ENCODE assay signal across 9 cellular contexts in genomic region chr3:57434041-57434440, GRCh38.
A peak's percentile ranks its signal among the peaks of the same experiment; 100 is the strongest.
DNase-seq lines count a peak whose midpoint lies in the region; ATAC-seq and TF ChIP-seq lines count a peak whose summit lies in the region.
"Had no signal": no experiment of that assay in that cellular context is flagged by ENCODE, and none has a peak within 500 bp of the region (broad histone marks: within the 10 kb centered on the region; RNA-seq: fewer than 3 reads in every experiment).

No MANE protein-coding gene starts in this region.

- no peaks in the 10 kb centered on the region; the same call in 1 of the 2 replicates for H3K27me3 Mint-ChIP-seq in WTC11 (ENCODE audit: low read depth)
- peaks cover 3% of the 10 kb centered on the region for H3K27me3 Mint-ChIP-seq in CD8-positive, alpha-beta T cell (ENCODE audit: low read depth)

- no peaks in the 10 kb centered on the region for H3K4me1 Mint-ChIP-seq in WTC11
- no peaks in the 10 kb centered on the region for H3K4me1 Mint-ChIP-seq in CD8-positive, alpha-beta T cell (ENCODE audit: low read depth)

- WGBS in liver: 50% methylated on average over 4 of the region's 4 CpGs

- peak; percentile 68 to 79 for TF ChIP-seq RAD21 in liver (IDR thresholded peaks at IDR 0.05)

- no peaks in the 10 kb centered on the region for H3K36me3 ChIP-seq in liver (ENCODE audit: control insufficient read depth in 4 of 4, insufficient read depth in 3 of 4, low read depth in 1 of 4, low read length in 3 of 4)
- no peaks in the 10 kb centered on the region for H3K36me3 ChIP-seq in CD8-positive, alpha-beta T cell (ENCODE audit: insufficient read depth, low read length)

- H3K27me3 ChIP-seq in liver (ENCODE audit: control insufficient read depth in 4 of 4, insufficient read depth in 4 of 4, low read length in 3 of 4): no peaks in the 10 kb centered on the region
- H3K27me3 ChIP-seq in CD8-positive, alpha-beta T cell (ENCODE audit: insufficient read depth, low read length): no peaks in the 10 kb centered on the region

- CTCF ChIA-PET in WTC11 (lab: Charles Lee): interaction anchor here (0.6 to 2.2 kb wide), 11 partner anchors 11 to 264 kb away, joined by 3 to 32 read pairs (median 3); partner anchors contain the start of gene PDE12
- CTCF ChIA-PET in CD8-positive, alpha-beta T cell (lab: Charles Lee): no interaction called here

- no peak overlapping the region for H3K4me3 Mint-ChIP-seq in WTC11
- H3K4me3 Mint-ChIP-seq in CD8-positive, alpha-beta T cell: no peak overlapping the region

- ATAC-seq in WTC11: peak; percentile 85
- ATAC-seq in CD8-positive, alpha-beta T cell: no peak
- no peak for ATAC-seq in HG03442 (IDR thresholded peaks at IDR 0.05; ENCODE audit: unreplicated experiment)

- no peaks in the 10 kb centered on the region for H3K36me3 Mint-ChIP-seq in WTC11
- H3K36me3 Mint-ChIP-seq in CD8-positive, alpha-beta T cell: no peaks in the 10 kb centered on the region

- H3K9me3 Mint-ChIP-seq in WTC11: no peaks in the 10 kb centered on the region
- no peaks in the 10 kb centered on the region for H3K9me3 Mint-ChIP-seq in CD8-positive, alpha-beta T cell

- DNase-seq in D341Med (ENCODE audit: low spot score): peak; percentile 41
- peak; percentile 53 to 67 for DNase-seq in Kasumi-1 (lab: John Stamatoyannopoulos, UW)
- no peak for DNase-seq in WTC11 (ENCODE audit: low spot score)
- DNase-seq in CD8-positive, alpha-beta T cell: no peak
- no peak for DNase-seq in middle frontal gyrus (ENCODE audit: extremely low spot score, low spot score)
- DNase-seq in coronary artery (ENCODE audit: low spot score): no peak
- DNase-seq: amniotic stem cell had no signal

- H3K4me3 ChIP-seq in liver (ENCODE audit: low read depth in 1 of 3, low read length in 3 of 3) (no peak overlapping the region), coronary artery (no peak overlapping the region)
- H3K4me3 ChIP-seq in CD8-positive, alpha-beta T cell (ENCODE audit: low read depth, low read length): no peak overlapping the region

- no peak overlapping the region for H3K9ac ChIP-seq in liver (ENCODE audit: low read depth in 1 of 2, low read length in 2 of 2)

- H3K9me3 ChIP-seq in liver (ENCODE audit: control insufficient read depth in 4 of 4, low read length in 3 of 4): no peaks in the 10 kb centered on the region
- H3K9me3 ChIP-seq in CD8-positive, alpha-beta T cell (ENCODE audit: low read length): no peaks in the 10 kb centered on the region

- peak; percentile 27; the same call in 1 of the 2 replicates for TF ChIP-seq CTCF in WTC11 (IDR thresholded peaks at IDR 0.05)
- TF ChIP-seq CTCF in liver (IDR thresholded peaks at IDR 0.05; ENCODE audit: low read depth, low read length, missing input control): peak; percentile 54
- TF ChIP-seq CTCF in CD8-positive, alpha-beta T cell (IDR thresholded peaks at IDR 0.05): no peak
- no peak for TF ChIP-seq CTCF in coronary artery (IDR thresholded peaks at IDR 0.05)

- H3K27ac ChIP-seq in liver (ENCODE audit: low read depth in 1 of 2, low read length in 2 of 2) (no peak overlapping the region), coronary artery (no peak overlapping the region)
- no peak overlapping the region for H3K27ac ChIP-seq in CD8-positive, alpha-beta T cell (ENCODE audit: low read depth, low read length)

- H3K27ac Mint-ChIP-seq in WTC11: no peak overlapping the region
- no peak overlapping the region for H3K27ac Mint-ChIP-seq in CD8-positive, alpha-beta T cell

- H3K4me1 ChIP-seq in liver (ENCODE audit: control insufficient read depth in 4 of 4, insufficient read depth in 4 of 4, low read length in 3 of 4): no peaks in the 10 kb centered on the region
- H3K4me1 ChIP-seq in CD8-positive, alpha-beta T cell (ENCODE audit: insufficient read depth, low read length): no peaks in the 10 kb centered on the region

- POLR2A ChIA-PET in WTC11 (lab: Charles Lee): interaction anchor here (1.0 kb wide), 1 partner anchor 132 kb away, joined by 4 read pairs; no protein-coding TSS in a partner anchor
- POLR2A ChIA-PET in CD8-positive, alpha-beta T cell (lab: Charles Lee): no interaction called here

- intact Hi-C loops in CD8-positive, alpha-beta T cell (cut with DNase I, micrococcal nuclease): loop anchor here in 1 of 2 experiments (10.0 kb wide), 1 partner anchor 259 kb away; no protein-coding TSS in a partner anchor

TF ChIP-seq in WTC11, 78 proteins besides CTCF, POLR2A, EP300 and RAD21 (continues in another document):
- TF ChIP-seq ZMAT4 (CRISPR knock-in tag; IDR thresholded peaks at IDR 0.05) (no peak), E2F5 (CRISPR knock-in tag; IDR thresholded peaks at IDR 0.05) (no peak), ZNF121 (CRISPR knock-in tag; IDR thresholded peaks at IDR 0.05) (no peak)

TF ChIP-seq in liver, 16 proteins besides CTCF, POLR2A, EP300 and RAD21:
- no peak for TF ChIP-seq TAF1 (conservative IDR thresholded peaks at IDR 0.05)
- no peak for TF ChIP-seq HNF4A (conservative IDR thresholded peaks at IDR 0.05)
- TF ChIP-seq EGR1 (IDR thresholded peaks at IDR 0.05; ENCODE audit: low read depth in 2 of 2): no peak
- TF ChIP-seq FOXA1 (IDR thresholded peaks at IDR 0.05): no peak
- TF ChIP-seq RXRA (IDR thresholded peaks at IDR 0.05): no peak
- no peak for TF ChIP-seq GABPA (IDR thresholded peaks at IDR 0.05 in 1 of 2, conservative IDR thresholded peaks at IDR 0.05 in 1 of 2)
- TF ChIP-seq MAX (IDR thresholded peaks at IDR 0.05): no peak
- no peak for TF ChIP-seq HNF4G (IDR thresholded peaks at IDR 0.05)
- no peak for TF ChIP-seq FOXA2 (IDR thresholded peaks at IDR 0.05)
- TF ChIP-seq YY1 (IDR thresholded peaks at IDR 0.05): no peak
- TF ChIP-seq ZBTB33 (IDR thresholded peaks at IDR 0.05): no peak
TF ChIP-seq in liver: peak in this region for 0.

Comparison
In these comparisons a context has a peak if more than half of its experiments do, and no peak if none do; other contexts are left out.
1. DNase-seq: peak in D341Med (single experiment) and Kasumi-1 (2 of 2); none in WTC11 (single experiment), CD8-positive, alpha-beta T cell (0 of 7), middle frontal gyrus (single experiment) and coronary artery (single experiment).
2. CTCF ChIP-seq: peak in WTC11 (single experiment) and liver (single experiment); none in CD8-positive, alpha-beta T cell (single experiment) and coronary artery (single experiment).